9 cellular contexts compared by ENCODE assay signal in genomic region chr10:76342996-76343395, GRCh38.
"Had no signal": no experiment of that assay in that cellular context is flagged by ENCODE, and none has a peak within 500 bp of the region (broad histone marks: within the 10 kb centered on the region; RNA-seq: fewer than 3 reads in every experiment).

No MANE protein-coding gene starts in this region.

- ATAC-seq: HepG2 had no signal

- H3K4me3 Mint-ChIP-seq: H9, IgD-negative memory B cell had no signal

- DNase-seq: GM23248, GOT3, H9, HCEC 1CT, KBM-7 had no signal

- FAIRE-seq: HepG2 had no signal

- H2AFZ ChIP-seq: GM23248 had no signal

- H3K4me2 ChIP-seq: KMS-11 had no signal

- H3K4me3 ChIP-seq: GM23248 had no signal

- H3K4me1 Mint-ChIP-seq: H9, IgD-negative memory B cell had no signal

- H3K27me3 Mint-ChIP-seq: IgD-negative memory B cell had no signal

- H3K9ac ChIP-seq: GM23248, KMS-11 had no signal

- H3K27ac ChIP-seq: GM23248, HL-60, KMS-11 had no signal

- H3K36me3 Mint-ChIP-seq: IgD-negative memory B cell had no signal

- H3K27ac Mint-ChIP-seq: H9, IgD-negative memory B cell had no signal
